In the genomic region with DNA sequence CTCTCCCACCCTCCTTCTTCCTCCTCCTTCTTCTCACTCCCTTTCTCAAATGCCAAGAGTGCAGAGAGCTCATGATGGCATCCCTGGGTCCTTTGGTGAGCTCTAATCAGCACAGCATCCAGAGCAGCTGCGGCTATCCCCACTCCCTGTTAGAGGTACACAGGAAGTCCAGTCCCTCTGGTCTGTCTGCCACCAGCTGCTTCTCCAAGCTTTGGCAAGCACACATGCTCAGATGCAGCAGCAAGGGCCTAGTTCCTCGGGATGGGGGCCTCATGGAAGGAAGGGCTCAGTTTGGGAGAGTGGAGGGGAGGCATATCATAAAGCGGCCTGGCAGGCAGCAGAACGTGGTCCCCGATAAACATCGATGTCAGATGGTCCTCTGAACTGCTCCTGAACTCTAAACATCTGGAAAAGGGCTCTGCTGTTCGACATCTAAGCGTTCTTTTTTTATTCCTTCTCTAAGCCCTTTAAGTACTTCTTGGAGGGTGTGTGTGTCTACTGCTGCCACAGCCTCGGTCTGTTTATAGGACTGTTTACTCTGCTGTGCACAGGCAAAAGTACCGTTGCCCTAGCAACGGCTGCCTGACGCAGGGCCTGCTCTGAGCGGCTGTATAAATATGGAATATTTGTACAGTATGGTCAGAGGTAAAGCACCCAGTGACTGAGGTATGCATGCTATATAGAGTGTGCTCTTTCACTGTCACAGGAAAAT, we compare ENCODE assay signal across 9 cellular contexts.
DNase-seq lines count a peak whose midpoint lies in the region; ATAC-seq, FAIRE-seq and TF ChIP-seq lines count a peak whose summit lies in the region.
"Had no signal": no experiment of that assay in that cellular context is flagged by ENCODE, and none has a peak within 500 bp of the region (broad histone marks: within the 10 kb centered on the region; RNA-seq: fewer than 3 reads in every experiment).

No MANE protein-coding gene starts in this region.

- DNase-seq in AG09319 (ENCODE audit: extremely low read depth, low read depth): peak; percentile 84
- peak; percentile 42 for DNase-seq in NCI-H2196 (lab: John Stamatoyannopoulos, UW; ENCODE audit: unreplicated experiment)
- no peak for DNase-seq in neural progenitor cell (ENCODE audit: low spot score)
- DNase-seq in midbrain (lab: John Stamatoyannopoulos, UW): no peak
- DNase-seq in GDM1 (lab: John Stamatoyannopoulos, UW): no peak
- no peak for DNase-seq in activated CD8-positive, alpha-beta T cell treated with anti-CD3 and anti-CD28 coated beads for 36 hours

- H3K4me1 ChIP-seq in neural progenitor cell: peaks cover 17% of the 10 kb centered on the region

- H2AFZ ChIP-seq in neural progenitor cell (replicated peaks): no peak overlapping the region

- H3F3A ChIP-seq in neural progenitor cell (ENCODE audit: low read depth): peaks cover 17% of the 10 kb centered on the region

- POLR2A ChIA-PET in activated CD8-positive, alpha-beta T cell treated with anti-CD3 and anti-CD28 coated beads for 36 hours (lab: Charles Lee): no interaction called here

- H3K36me3 ChIP-seq in neural progenitor cell: no peaks in the 10 kb centered on the region

- H3K79me2 ChIP-seq in neural progenitor cell (ENCODE audit: low read depth): no peaks in the 10 kb centered on the region

- no peak overlapping the region for H3K4me2 ChIP-seq in neural progenitor cell

- H3K9me3 Mint-ChIP-seq in neural progenitor cell: peaks cover 2% of the 10 kb centered on the region
- no peaks in the 10 kb centered on the region for H3K9me3 Mint-ChIP-seq in activated CD8-positive, alpha-beta T cell treated with anti-CD3 and anti-CD28 coated beads for 36 hours
- H3K9me3 Mint-ChIP-seq: activated naive CD4-positive, alpha-beta T cell treated with anti-CD3 and anti-CD28 coated beads, Interleukin-2, amount 50 U/mL, for 24 hours had no signal

- H3K27me3 Mint-ChIP-seq in neural progenitor cell (ENCODE audit: insufficient read depth, low read depth): peaks cover 2% of the 10 kb centered on the region
- H3K27me3 Mint-ChIP-seq in activated CD8-positive, alpha-beta T cell treated with anti-CD3 and anti-CD28 coated beads for 36 hours: peaks cover 2% of the 10 kb centered on the region

- no peak overlapping the region for H3K9ac ChIP-seq in neural progenitor cell

- TF ChIP-seq CTCF in AG09319 (IDR thresholded peaks at IDR 0.05; ENCODE audit: low read depth, low read length) (no peak), neural progenitor cell (IDR thresholded peaks at IDR 0.05) (no peak)
- no peak for TF ChIP-seq CTCF in activated CD8-positive, alpha-beta T cell treated with anti-CD3 and anti-CD28 coated beads for 36 hours (IDR thresholded peaks at IDR 0.05)

- no peak overlapping the region for H3K4me3 ChIP-seq in neural progenitor cell

- ATAC-seq in activated CD8-positive, alpha-beta T cell treated with anti-CD3 and anti-CD28 coated beads for 36 hours: no peak
- ATAC-seq in GM19395 (IDR thresholded peaks at IDR 0.05; ENCODE audit: unreplicated experiment): no peak

- H3K27ac ChIP-seq in neural progenitor cell: no peak overlapping the region

- CTCF ChIA-PET in activated CD8-positive, alpha-beta T cell treated with anti-CD3 and anti-CD28 coated beads for 36 hours (lab: Charles Lee): no interaction called here

- intact Hi-C loops in activated CD8-positive, alpha-beta T cell treated with anti-CD3 and anti-CD28 coated beads for 36 hours (cut with micrococcal nuclease): no loop called here

- FAIRE-seq in endometrium (lab: Jason Lieb, UNC): peak; percentile 86

- H3K9me3 ChIP-seq in neural progenitor cell (ENCODE audit: low read depth): no peaks in the 10 kb centered on the region

- no peaks in the 10 kb centered on the region for H4K20me1 ChIP-seq in neural progenitor cell (ENCODE audit: low read depth)

- H3K27ac Mint-ChIP-seq in neural progenitor cell: peak overlapping the region; percentile 39
- no peak overlapping the region for H3K27ac Mint-ChIP-seq in activated CD8-positive, alpha-beta T cell treated with anti-CD3 and anti-CD28 coated beads for 36 hours
- H3K27ac Mint-ChIP-seq: activated naive CD4-positive, alpha-beta T cell treated with anti-CD3 and anti-CD28 coated beads, Interleukin-2, amount 50 U/mL, for 24 hours had no signal

- H3K27me3 ChIP-seq in neural progenitor cell: no peaks in the 10 kb centered on the region

- H3K4me1 Mint-ChIP-seq in neural progenitor cell: peaks cover 20% of the 10 kb centered on the region
- no peaks in the 10 kb centered on the region for H3K4me1 Mint-ChIP-seq in activated CD8-positive, alpha-beta T cell treated with anti-CD3 and anti-CD28 coated beads for 36 hours (ENCODE audit: low read depth)
- H3K4me1 Mint-ChIP-seq: activated naive CD4-positive, alpha-beta T cell treated with anti-CD3 and anti-CD28 coated beads, Interleukin-2, amount 50 U/mL, for 24 hours had no signal

- H3K36me3 Mint-ChIP-seq in neural progenitor cell: peaks cover 19% of the 10 kb centered on the region
- no peaks in the 10 kb centered on the region for H3K36me3 Mint-ChIP-seq in activated CD8-positive, alpha-beta T cell treated with anti-CD3 and anti-CD28 coated beads for 36 hours (ENCODE audit: low read depth)
- H3K36me3 Mint-ChIP-seq: activated naive CD4-positive, alpha-beta T cell treated with anti-CD3 and anti-CD28 coated beads, Interleukin-2, amount 50 U/mL, for 24 hours had no signal

- no peak overlapping the region for H3K4me3 Mint-ChIP-seq in neural progenitor cell
- H3K4me3 Mint-ChIP-seq in activated CD8-positive, alpha-beta T cell treated with anti-CD3 and anti-CD28 coated beads for 36 hours: no peak overlapping the region
- H3K4me3 Mint-ChIP-seq: activated naive CD4-positive, alpha-beta T cell treated with anti-CD3 and anti-CD28 coated beads, Interleukin-2, amount 50 U/mL, for 24 hours had no signal

Comparison
In these comparisons a context has a peak if more than half of its experiments do, and no peak if none do; other contexts are left out.
1. DNase-seq: peak in AG09319 (single experiment) and NCI-H2196 (single experiment); none in neural progenitor cell (single experiment), midbrain (single experiment), GDM1 (single experiment) and activated CD8-positive, alpha-beta T cell treated with anti-CD3 and anti-CD28 coated beads for 36 hours (single experiment).